In genomic region chr13:29543230-29544215, GRCh38 we compare ENCODE assay signal across 9 cellular contexts. TPM values are rescaled to one million over a fixed set of nuclear protein-coding genes. Genes with fewer than 3 reads are reported as not detected.
DNase-seq lines count a peak whose midpoint lies in the region; ATAC-seq and TF ChIP-seq lines count a peak whose summit lies in the region.
"Had no signal": no experiment of that assay in that cellular context is flagged by ENCODE, and none has a peak within 500 bp of the region (broad histone marks: within the 10 kb centered on the region; RNA-seq: fewer than 3 reads in every experiment).

No MANE protein-coding gene starts in this region.

- TF ChIP-seq CTCF in mucosa of descending colon (IDR thresholded peaks at IDR 0.05) = no peak

- DNase-seq in EL (peak; percentile 81), mucosa of descending colon (no peak), amygdala (lab: John Stamatoyannopoulos, UW) (no peak), SK-N-DZ (ENCODE audit: low spot score) (no peak), globus pallidus (ENCODE audit: low spot score) (no peak)
- DNase-seq in activated CD8-positive, alpha-beta memory T cell treated with anti-CD3 and anti-CD28 coated beads, Interleukin-2, amount 10 ng/mL, durations not matched to agents 7 days and 5 days = peak; percentile 74

- H3K4me1 ChIP-seq in mucosa of descending colon (ENCODE audit: low read depth) = peaks cover under 1% of the 10 kb centered on the region

- H3K27me3 Mint-ChIP-seq in activated CD8-positive, alpha-beta memory T cell treated with anti-CD3 and anti-CD28 coated beads, Interleukin-2, amount 10 ng/mL, durations not matched to agents 7 days and 5 days = no peaks in the 10 kb centered on the region
- H3K27me3 Mint-ChIP-seq: central memory CD8-positive, alpha-beta T cell had no signal

- peaks cover 22% of the 10 kb centered on the region for H3K36me3 Mint-ChIP-seq in activated CD8-positive, alpha-beta memory T cell treated with anti-CD3 and anti-CD28 coated beads, Interleukin-2, amount 10 ng/mL, durations not matched to agents 7 days and 5 days

- intact Hi-C loops in mucosa of descending colon (cut with DNase I, micrococcal nuclease) = no loop called here

- no peaks in the 10 kb centered on the region for H3K36me3 ChIP-seq in mucosa of descending colon (ENCODE audit: low read depth)

- no peak overlapping the region for H3K4me3 Mint-ChIP-seq in activated CD8-positive, alpha-beta memory T cell treated with anti-CD3 and anti-CD28 coated beads, Interleukin-2, amount 10 ng/mL, durations not matched to agents 7 days and 5 days
- H3K4me3 Mint-ChIP-seq: central memory CD8-positive, alpha-beta T cell had no signal

- ATAC-seq in GM19468 (IDR thresholded peaks at IDR 0.05; ENCODE audit: extremely low read depth, unreplicated experiment) (peak; percentile 90), HG03439 (IDR thresholded peaks at IDR 0.05; ENCODE audit: unreplicated experiment) (peak; percentile 93), mucosa of descending colon (peak; percentile 52)
- ATAC-seq in activated CD8-positive, alpha-beta memory T cell treated with anti-CD3 and anti-CD28 coated beads, Interleukin-2, amount 10 ng/mL, durations not matched to agents 7 days and 5 days = peak; percentile 86

- peak overlapping the region; percentile 33 for H3K27ac Mint-ChIP-seq in activated CD8-positive, alpha-beta memory T cell treated with anti-CD3 and anti-CD28 coated beads, Interleukin-2, amount 10 ng/mL, durations not matched to agents 7 days and 5 days

- no peaks in the 10 kb centered on the region for H3K9me3 ChIP-seq in mucosa of descending colon

- peaks cover 40% of the 10 kb centered on the region for H3K4me1 Mint-ChIP-seq in activated CD8-positive, alpha-beta memory T cell treated with anti-CD3 and anti-CD28 coated beads, Interleukin-2, amount 10 ng/mL, durations not matched to agents 7 days and 5 days

- no peaks in the 10 kb centered on the region for H3K9me3 Mint-ChIP-seq in activated CD8-positive, alpha-beta memory T cell treated with anti-CD3 and anti-CD28 coated beads, Interleukin-2, amount 10 ng/mL, durations not matched to agents 7 days and 5 days (ENCODE audit: low read depth)
- H3K9me3 Mint-ChIP-seq: central memory CD8-positive, alpha-beta T cell had no signal

- CTCF ChIA-PET in activated CD8-positive, alpha-beta memory T cell treated with anti-CD3 and anti-CD28 coated beads, Interleukin-2, amount 10 ng/mL, durations not matched to agents 7 days and 5 days (lab: Charles Lee) = interaction anchor here (1.3 kb wide), 1 partner anchor 21 kb away, joined by 4 read pairs; no protein-coding TSS in a partner anchor

- H3K4me3 ChIP-seq in mucosa of descending colon = no peak overlapping the region

RNA-seq across cellular contexts. Expression of gene SLC7A1, which starts 52.0 kb away (rescaled TPM):
- total RNA-seq in activated CD8-positive, alpha-beta memory T cell treated with anti-CD3 and anti-CD28 coated beads, Interleukin-2, amount 10 ng/mL, durations not matched to agents 7 days and 5 days = 100 to 1,000 TPM; 101 to 105 TPM
- 10 to 100 TPM; 23.8 to 36.0 (median 28.0) TPM for total RNA-seq in mucosa of descending colon
- 18.3 and 20.5 TPM in 2 replicates for polyA plus RNA-seq in SK-N-DZ (2014; cell fraction: cytosol; rRNA removed)
- 10.8 and 21.7 TPM in 2 replicates for polyA plus RNA-seq in SK-N-DZ (2014; cell fraction: nucleus; rRNA removed)

Comparison
In these comparisons a context has a peak if more than half of its experiments do, and no peak if none do; other contexts are left out.
1. DNase-seq: peak in EL (single experiment) and activated CD8-positive, alpha-beta memory T cell treated with anti-CD3 and anti-CD28 coated beads, Interleukin-2, amount 10 ng/mL, durations not matched to agents 7 days and 5 days (single experiment); none in mucosa of descending colon (0 of 3), amygdala (0 of 56), SK-N-DZ (single experiment) and globus pallidus (single experiment).
2. Peak in every context shown above with its lines, with median percentiles within 50 percentile points of each other: ATAC-seq.